Comparison of ENCODE assay signal across 8 cellular contexts in the genomic region with DNA sequence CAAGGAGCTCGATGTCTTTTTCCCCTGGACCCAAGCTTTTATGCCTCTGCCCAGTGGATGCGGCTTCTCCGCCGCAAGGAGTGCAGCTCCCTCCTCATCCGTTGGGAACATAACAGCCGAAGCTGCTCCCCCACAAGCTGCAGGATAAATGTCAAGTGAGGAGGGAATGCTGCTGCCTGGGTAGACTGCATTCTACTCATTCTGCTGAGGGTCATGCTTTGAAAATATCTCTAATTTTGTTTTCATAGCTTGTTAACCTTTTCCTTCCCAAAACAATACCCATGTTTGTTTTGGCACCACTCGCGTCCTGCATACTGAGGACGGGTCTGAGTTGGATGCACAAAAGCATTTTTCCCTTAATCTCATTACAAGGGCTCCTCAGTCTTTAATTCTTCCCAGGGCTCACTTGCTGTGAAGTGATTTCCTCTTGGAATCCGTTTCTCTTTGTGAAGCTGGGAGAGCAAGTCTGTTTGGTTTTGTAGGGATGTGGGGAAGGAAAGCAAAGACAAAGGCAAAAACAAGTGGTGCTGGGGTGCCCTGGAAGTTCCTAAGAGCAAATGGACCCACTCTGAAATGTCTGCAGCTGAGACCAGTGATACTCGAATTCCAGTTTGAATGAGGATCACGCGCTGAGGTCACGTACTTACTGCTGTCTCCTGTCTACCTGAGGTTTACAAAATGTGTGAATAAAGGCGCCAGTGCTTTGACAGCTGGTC.
A peak's percentile ranks its signal among the peaks of the same experiment; 100 is the strongest.
DNase-seq lines count a peak whose midpoint lies in the region; ATAC-seq and TF ChIP-seq lines count a peak whose summit lies in the region.

No MANE protein-coding gene starts in this region.

- no peak for TF ChIP-seq EP300 in stomach (IDR thresholded peaks at IDR 0.05)

- intact Hi-C loops in IMR-90 (cut with micrococcal nuclease) (no loop called here), stomach (cut with DNase I; ENCODE audit: low total_unique reads) (no loop called here)

- peak overlapping the region; percentile 27 for H3K14ac ChIP-seq in IMR-90 (replicated peaks; ENCODE audit: low read depth, low read length)

- DNase-seq in IMR-90 (peak; percentile 24), amniotic stem cell (lab: John Stamatoyannopoulos, UW) (peak; percentile 8), hepatic stellate cell (ENCODE audit: low spot score) (peak; percentile 42), stomach (no peak), LoVo (ENCODE audit: low spot score) (no peak)
- no peak for DNase-seq in activated CD4-positive, CD25-positive, alpha-beta regulatory T cell treated with anti-CD3 and anti-CD28 coated beads, Interleukin-2, amount 50 U/mL, for 72 hours

- in situ Hi-C loops in IMR-90 (cut with MboI; ENCODE audit: low sequenced_read_pairs) = no loop called here

- H4K20me1 ChIP-seq in IMR-90 (ENCODE audit: insufficient read depth, low read length) = no peaks in the 10 kb centered on the region

- dilution Hi-C loops in IMR-90 (cut with HindIII; ENCODE audit: low sequenced_read_pairs, unreplicated experiment) = loop anchor here (25.0 kb wide), 1 partner anchor 93 kb away; no protein-coding TSS in a partner anchor

- no TSS peak for BruUV-seq in IMR-90 (replicated peaks; lab: Mats Ljungman, UMichigan)

- H3K9ac ChIP-seq in IMR-90 (ENCODE audit: low read depth, low read length) = peak overlapping the region; percentile 34; the same call in 1 of the 2 replicates

- peak overlapping the region; percentile 79 for H2BK20ac ChIP-seq in IMR-90 (ENCODE audit: low read depth, low read length)

- CTCF ChIA-PET in IMR-90 (lab: Yijun Ruan, JAX) = interaction anchor here (0.9 to 1.0 kb wide), 2 partner anchors 20 to 340 kb away, joined by 3 to 4 read pairs; no protein-coding TSS in a partner anchor

- H2BK5ac ChIP-seq in IMR-90 (ENCODE audit: low read depth, low read length, poor library complexity, severe bottlenecking) = no peak overlapping the region

- no peaks in the 10 kb centered on the region for H3K9me3 ChIP-seq in IMR-90 (ENCODE audit: control insufficient read depth, insufficient read depth, low read length)
- no peaks in the 10 kb centered on the region for H3K9me3 ChIP-seq in stomach

- H3K56ac ChIP-seq in IMR-90 (ENCODE audit: extremely low read depth, insufficient read depth, low read length) = no peak overlapping the region

- peak overlapping the region; percentile 41; the same call in 1 of the 2 replicates for H3K4ac ChIP-seq in IMR-90 (ENCODE audit: low read depth, low read length)

- H4K91ac ChIP-seq in IMR-90 (ENCODE audit: insufficient read depth, low read depth, low read length) = peak overlapping the region; percentile 27; the same call in 1 of the 2 replicates

- H3K4me2 ChIP-seq in IMR-90 (ENCODE audit: low read depth, low read length) = peak overlapping the region; percentile 63

- H3K27ac ChIP-seq in IMR-90 (ENCODE audit: insufficient read depth, low read length) = peak overlapping the region; percentile 49; the same call in 1 of the 2 replicates
- H3K27ac ChIP-seq in stomach = peak overlapping the region in 4 of 5 donors; percentile 26 to 61 (median 42)

- H4K8ac ChIP-seq in IMR-90 (ENCODE audit: low read depth in 2 of 2, low read length in 2 of 2) = peak overlapping the region; percentile 20 to 44; a peak in 2 of 4 replicates

- 62% methylated on average over 4 of the region's 15 CpGs; no CpG with 5 or more reads in 1 of the 2 experiments for WGBS in IMR-90 (ENCODE audit: extremely low coverage in 2 of 2, insufficient read length in 1 of 2), 2 experiments
- WGBS in stomach, 5 donors = 26 to 38% (median 30%) methylated on average over 15 of the region's 15 CpGs

- H4K5ac ChIP-seq in IMR-90 (ENCODE audit: low read depth, low read length) = peak overlapping the region; percentile 10

- H2BK120ac ChIP-seq in IMR-90 (ENCODE audit: low read depth, low read length) = peak overlapping the region; percentile 50

- H3K9me1 ChIP-seq in IMR-90 (ENCODE audit: insufficient read depth, low read length) = peaks cover 4% of the 10 kb centered on the region

- H3K23ac ChIP-seq in IMR-90 (ENCODE audit: low read depth, low read length) = peak overlapping the region; percentile 57; the same call in 1 of the 2 replicates

- no peaks in the 10 kb centered on the region for H3K79me1 ChIP-seq in IMR-90 (ENCODE audit: low read depth in 1 of 2, low read length in 2 of 2)

- H3K4me3 ChIP-seq in IMR-90 (ENCODE audit: insufficient read depth, low read depth, low read length) (no peak overlapping the region), stomach (peak overlapping the region in 2 of 4 donors; percentile 9 to 19)

- peak overlapping the region; percentile 79 for H2AFZ ChIP-seq in IMR-90 (replicated peaks; ENCODE audit: low read length, poor library complexity)

- H3K27me3 ChIP-seq in IMR-90 (ENCODE audit: control insufficient read depth, insufficient read depth, low read length) = no peaks in the 10 kb centered on the region
- H3K27me3 ChIP-seq in stomach = no peaks in the 10 kb centered on the region

- POLR2A ChIA-PET in IMR-90 (lab: Charles Lee; ENCODE audit: unreplicated experiment) = interaction anchor here (0.6 kb wide), 1 partner anchor 20 kb away, joined by 4 read pairs; no protein-coding TSS in a partner anchor

- ATAC-seq in IMR-90 (ENCODE audit: low read depth) (peak; percentile 71), HG02973 (IDR thresholded peaks at IDR 0.05; ENCODE audit: unreplicated experiment) (no peak), GM21717 (IDR thresholded peaks at IDR 0.05; ENCODE audit: unreplicated experiment) (no peak)

- TF ChIP-seq CTCF in IMR-90 (conservative IDR thresholded peaks at IDR 0.05; ENCODE audit: low read depth, low read length) (no peak), stomach (IDR thresholded peaks at IDR 0.05) (no peak)

- TF ChIP-seq POLR2A in IMR-90 (IDR thresholded peaks at IDR 0.05; ENCODE audit: low read depth, low read length) (no peak), stomach (IDR thresholded peaks at IDR 0.05) (no peak)

- peak overlapping the region; percentile 73; the same call in 2 of the 3 replicates for H2BK15ac ChIP-seq in IMR-90 (ENCODE audit: low read depth, low read length)

- no peak overlapping the region for H2AK9ac ChIP-seq in IMR-90 (replicated peaks; ENCODE audit: low read depth, low read length, poor library complexity)

- H3K4me1 ChIP-seq in IMR-90 (ENCODE audit: control insufficient read depth, insufficient read depth, low read length) (peaks cover 15% of the 10 kb centered on the region), stomach (peaks cover 8 to 20% (median 14%) of the 10 kb centered on the region in 4 donors)

- no peak for TF ChIP-seq RAD21 in IMR-90 (IDR thresholded peaks at IDR 0.05; ENCODE audit: low read length)

- H3K18ac ChIP-seq in IMR-90 (ENCODE audit: low read depth, low read length) = 0 out of 2 replicates have a peak overlapping the region, but pooled peaks have one; percentile 2

- H3K36me3 ChIP-seq in IMR-90 (ENCODE audit: control insufficient read depth, insufficient read depth, low read length) (no peaks in the 10 kb centered on the region), stomach (no peaks in the 10 kb centered on the region)

- peak overlapping the region; percentile 90 for H2AK5ac ChIP-seq in IMR-90 (ENCODE audit: low read depth, low read length)

TF ChIP-seq in IMR-90, 13 proteins besides CTCF, POLR2A, EP300 and RAD21:
- TF ChIP-seq, protein P1, sequence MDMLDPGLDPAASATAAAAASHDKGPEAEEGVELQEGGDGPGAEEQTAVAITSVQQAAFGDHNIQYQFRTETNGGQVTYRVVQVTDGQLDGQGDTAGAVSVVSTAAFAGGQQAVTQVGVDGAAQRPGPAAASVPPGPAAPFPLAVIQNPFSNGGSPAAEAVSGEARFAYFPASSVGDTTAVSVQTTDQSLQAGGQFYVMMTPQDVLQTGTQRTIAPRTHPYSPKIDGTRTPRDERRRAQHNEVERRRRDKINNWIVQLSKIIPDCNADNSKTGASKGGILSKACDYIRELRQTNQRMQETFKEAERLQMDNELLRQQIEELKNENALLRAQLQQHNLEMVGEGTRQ (IDR thresholded peaks at IDR 0.05; ENCODE audit: low read depth, low read length) = no peak
- no peak for TF ChIP-seq MAFK (IDR thresholded peaks at IDR 0.05; ENCODE audit: low read depth, low read length)
- TF ChIP-seq CHD1 (IDR thresholded peaks at IDR 0.05; ENCODE audit: low read depth, low read length) = no peak
- TF ChIP-seq RFX5 (IDR thresholded peaks at IDR 0.05; ENCODE audit: low read depth, low read length) = no peak
- no peak for TF ChIP-seq MXI1 (IDR thresholded peaks at IDR 0.05; ENCODE audit: borderline replicate concordance, low read depth, low read length)
- TF ChIP-seq CEBPB (IDR thresholded peaks at IDR 0.05; ENCODE audit: low read depth, low read length) = no peak
- TF ChIP-seq MAZ (IDR thresholded peaks at IDR 0.05; ENCODE audit: borderline replicate concordance, low read depth, low read length) = no peak

Comparison
In these comparisons a context has a peak if more than half of its experiments do, and no peak if none do; other contexts are left out.
1. DNase-seq: peak in IMR-90 (single experiment), amniotic stem cell (single experiment) and hepatic stellate cell (single experiment); none in stomach (single experiment), LoVo (single experiment) and activated CD4-positive, CD25-positive, alpha-beta regulatory T cell treated with anti-CD3 and anti-CD28 coated beads, Interleukin-2, amount 50 U/mL, for 72 hours (single experiment).